Comparison of ENCODE assay signal across 1 cellular context in genomic region chr22:36027960-36028645, GRCh38.
TF ChIP-seq lines count a peak whose summit lies in the region.

No MANE protein-coding gene starts in this region.

TF ChIP-seq in WTC11, 78 proteins besides CTCF, POLR2A, EP300 and RAD21 (continued from another document):
- TF ChIP-seq FOXP4 (CRISPR knock-in tag; IDR thresholded peaks at IDR 0.05): peak; percentile 19; the same call in 1 of the 2 replicates
- no peak for TF ChIP-seq SOX15 (CRISPR knock-in tag; IDR thresholded peaks at IDR 0.05)
- no peak for TF ChIP-seq ELF4 (CRISPR knock-in tag; IDR thresholded peaks at IDR 0.05; ENCODE audit: low read depth)
- peak; percentile 43; the same call in 1 of the 2 replicates for TF ChIP-seq E2F5 (CRISPR knock-in tag; IDR thresholded peaks at IDR 0.05)
- no peak for TF ChIP-seq ESRRA (CRISPR knock-in tag; IDR thresholded peaks at IDR 0.05; ENCODE audit: borderline replicate concordance)
- TF ChIP-seq E2F4 (CRISPR knock-in tag; IDR thresholded peaks at IDR 0.05; ENCODE audit: borderline replicate concordance, low read depth): 0 out of 2 replicates have a peak, but pooled peaks have one; percentile 30
- no peak for TF ChIP-seq IRF2 (CRISPR knock-in tag; IDR thresholded peaks at IDR 0.05; ENCODE audit: borderline replicate concordance, low read depth)
- TF ChIP-seq USF2 (CRISPR knock-in tag; IDR thresholded peaks at IDR 0.05): peak; percentile 45
- peak; percentile 39; the same call in 1 of the 2 replicates for TF ChIP-seq CREM (CRISPR knock-in tag; IDR thresholded peaks at IDR 0.05)
TF ChIP-seq in WTC11: peak in this region for 10.
